Comparison of ENCODE assay signal across 1 cellular context in genomic region chr1:15848929-15849774, GRCh38.
TF ChIP-seq lines count a peak whose summit lies in the region.

No MANE protein-coding gene starts in this region.

TF ChIP-seq in K562, 482 proteins besides CTCF, POLR2A, EP300 and RAD21 (continued from another document and continues in another):
- TF ChIP-seq PKNOX1 (IDR thresholded peaks at IDR 0.05) (no peak; the same call in 1 of the 2 replicates), GATAD2A (IDR thresholded peaks at IDR 0.05) (no peak; the same call in 1 of the 2 replicates), HDGF (IDR thresholded peaks at IDR 0.05) (no peak), POLR2G (IDR thresholded peaks at IDR 0.05; ENCODE audit: low read depth, low read length) (peak; percentile 92), RBM15 (IDR thresholded peaks at IDR 0.05; ENCODE audit: insufficient read depth, low read length) (no peak), CREB3 (tag; conservative IDR thresholded peaks at IDR 0.05; ENCODE audit: low read depth) (no peak), RBM14 (IDR thresholded peaks at IDR 0.05; ENCODE audit: borderline replicate concordance, insufficient read depth, low read depth, low read length) (no peak), ZBTB1 (CRISPR knock-in tag; IDR thresholded peaks at IDR 0.05; ENCODE audit: borderline replicate concordance, low read depth) (0 out of 2 replicates have a peak, but pooled peaks have one; percentile 33), ZNF24 (IDR thresholded peaks at IDR 0.05) (no peak), NFATC3 (IDR thresholded peaks at IDR 0.05) (no peak), DMBX1 (CRISPR knock-in tag; IDR thresholded peaks at IDR 0.05; ENCODE audit: borderline replicate concordance) (no peak), TARDBP (IDR thresholded peaks at IDR 0.05) (peak; percentile 30; the same call in 1 of the 2 replicates), JUN (IDR thresholded peaks at IDR 0.05; ENCODE audit: borderline replicate concordance, low read depth, low read length) (peak; percentile 50; the same call in 1 of the 2 replicates), JUN (CRISPR knock-in tag; IDR thresholded peaks at IDR 0.05; ENCODE audit: borderline replicate concordance) (no peak), HDAC8 (tag; IDR thresholded peaks at IDR 0.05) (no peak), SIRT6 (IDR thresholded peaks at IDR 0.05; ENCODE audit: low read depth, low read length) (peak; percentile 43), FOXJ3 (CRISPR knock-in tag; IDR thresholded peaks at IDR 0.05) (no peak; the same call in 1 of the 2 replicates), ZNF407 (IDR thresholded peaks at IDR 0.05; ENCODE audit: low read depth) (no peak), ZNF184 (CRISPR knock-in tag; IDR thresholded peaks at IDR 0.05) (no peak), HDAC1 (IDR thresholded peaks at IDR 0.05) (no peak), ZMIZ1 (IDR thresholded peaks at IDR 0.05; ENCODE audit: low read depth in 2 of 2, low read length in 2 of 2) (no peak), CREM (IDR thresholded peaks at IDR 0.05; ENCODE audit: low read depth) (peak; percentile 34), MTA3 (IDR thresholded peaks at IDR 0.05; ENCODE audit: borderline replicate concordance) (no peak; the same call in 1 of the 2 replicates), CC2D1A (IDR thresholded peaks at IDR 0.05) (no peak), MEIS2 (IDR thresholded peaks at IDR 0.05; ENCODE audit: partially characterized antibody) (peak; percentile 77), ZKSCAN8 (CRISPR knock-in tag; IDR thresholded peaks at IDR 0.05) (no peak), ZNF282 (CRISPR knock-in tag; IDR thresholded peaks at IDR 0.05) (no peak), CBFB (CRISPR knock-in tag; IDR thresholded peaks at IDR 0.05) (no peak), GTF2A2 (tag; IDR thresholded peaks at IDR 0.05) (no peak), PHF8 (IDR thresholded peaks at IDR 0.05; ENCODE audit: borderline replicate concordance, low read length) (peak; percentile 28; the same call in 1 of the 2 replicates), L3MBTL2 (IDR thresholded peaks at IDR 0.05) (no peak), ILF3 (IDR thresholded peaks at IDR 0.05; ENCODE audit: borderline replicate concordance) (no peak; the same call in 1 of the 2 replicates), BCOR (IDR thresholded peaks at IDR 0.05) (no peak), SAFB (IDR thresholded peaks at IDR 0.05; ENCODE audit: borderline replicate concordance, low read depth, low read length) (peak; percentile 48; the same call in 1 of the 2 replicates), TBL1XR1 (IDR thresholded peaks at IDR 0.05; ENCODE audit: low read length in 2 of 2) (peak; percentile 21 to 67; a peak in 2 of 4 replicates), NCOA2 (IDR thresholded peaks at IDR 0.05; ENCODE audit: partially characterized antibody in 2 of 2) (no peak), SOX6 (IDR thresholded peaks at IDR 0.05) (no peak), LEF1 (IDR thresholded peaks at IDR 0.05) (no peak)
- TF ChIP-seq, protein P1, sequence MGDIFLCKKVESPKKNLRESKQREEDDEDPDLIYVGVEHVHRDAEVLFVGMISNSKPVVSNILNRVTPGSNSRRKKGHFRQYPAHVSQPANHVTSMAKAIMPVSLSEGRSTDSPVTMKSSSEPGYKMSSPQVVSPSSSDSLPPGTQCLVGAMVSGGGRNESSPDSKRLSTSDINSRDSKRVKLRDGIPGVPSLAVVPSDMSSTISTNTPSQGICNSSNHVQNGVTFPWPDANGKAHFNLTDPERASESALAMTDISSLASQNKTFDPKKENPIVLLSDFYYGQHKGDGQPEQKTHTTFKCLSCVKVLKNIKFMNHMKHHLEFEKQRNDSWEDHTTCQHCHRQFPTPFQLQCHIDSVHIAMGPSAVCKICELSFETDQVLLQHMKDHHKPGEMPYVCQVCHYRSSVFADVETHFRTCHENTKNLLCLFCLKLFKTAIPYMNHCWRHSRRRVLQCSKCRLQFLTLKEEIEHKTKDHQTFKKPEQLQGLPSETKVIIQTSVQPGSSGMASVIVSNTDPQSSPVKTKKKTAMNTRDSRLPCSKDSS (IDR thresholded peaks at IDR 0.05; ENCODE audit: low read depth, partially characterized antibody): no peak
- TF ChIP-seq, protein P2, sequence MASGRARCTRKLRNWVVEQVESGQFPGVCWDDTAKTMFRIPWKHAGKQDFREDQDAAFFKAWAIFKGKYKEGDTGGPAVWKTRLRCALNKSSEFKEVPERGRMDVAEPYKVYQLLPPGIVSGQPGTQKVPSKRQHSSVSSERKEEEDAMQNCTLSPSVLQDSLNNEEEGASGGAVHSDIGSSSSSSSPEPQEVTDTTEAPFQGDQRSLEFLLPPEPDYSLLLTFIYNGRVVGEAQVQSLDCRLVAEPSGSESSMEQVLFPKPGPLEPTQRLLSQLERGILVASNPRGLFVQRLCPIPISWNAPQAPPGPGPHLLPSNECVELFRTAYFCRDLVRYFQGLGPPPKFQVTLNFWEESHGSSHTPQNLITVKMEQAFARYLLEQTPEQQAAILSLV (tag; IDR thresholded peaks at IDR 0.05): no peak
- TF ChIP-seq, protein P3, sequence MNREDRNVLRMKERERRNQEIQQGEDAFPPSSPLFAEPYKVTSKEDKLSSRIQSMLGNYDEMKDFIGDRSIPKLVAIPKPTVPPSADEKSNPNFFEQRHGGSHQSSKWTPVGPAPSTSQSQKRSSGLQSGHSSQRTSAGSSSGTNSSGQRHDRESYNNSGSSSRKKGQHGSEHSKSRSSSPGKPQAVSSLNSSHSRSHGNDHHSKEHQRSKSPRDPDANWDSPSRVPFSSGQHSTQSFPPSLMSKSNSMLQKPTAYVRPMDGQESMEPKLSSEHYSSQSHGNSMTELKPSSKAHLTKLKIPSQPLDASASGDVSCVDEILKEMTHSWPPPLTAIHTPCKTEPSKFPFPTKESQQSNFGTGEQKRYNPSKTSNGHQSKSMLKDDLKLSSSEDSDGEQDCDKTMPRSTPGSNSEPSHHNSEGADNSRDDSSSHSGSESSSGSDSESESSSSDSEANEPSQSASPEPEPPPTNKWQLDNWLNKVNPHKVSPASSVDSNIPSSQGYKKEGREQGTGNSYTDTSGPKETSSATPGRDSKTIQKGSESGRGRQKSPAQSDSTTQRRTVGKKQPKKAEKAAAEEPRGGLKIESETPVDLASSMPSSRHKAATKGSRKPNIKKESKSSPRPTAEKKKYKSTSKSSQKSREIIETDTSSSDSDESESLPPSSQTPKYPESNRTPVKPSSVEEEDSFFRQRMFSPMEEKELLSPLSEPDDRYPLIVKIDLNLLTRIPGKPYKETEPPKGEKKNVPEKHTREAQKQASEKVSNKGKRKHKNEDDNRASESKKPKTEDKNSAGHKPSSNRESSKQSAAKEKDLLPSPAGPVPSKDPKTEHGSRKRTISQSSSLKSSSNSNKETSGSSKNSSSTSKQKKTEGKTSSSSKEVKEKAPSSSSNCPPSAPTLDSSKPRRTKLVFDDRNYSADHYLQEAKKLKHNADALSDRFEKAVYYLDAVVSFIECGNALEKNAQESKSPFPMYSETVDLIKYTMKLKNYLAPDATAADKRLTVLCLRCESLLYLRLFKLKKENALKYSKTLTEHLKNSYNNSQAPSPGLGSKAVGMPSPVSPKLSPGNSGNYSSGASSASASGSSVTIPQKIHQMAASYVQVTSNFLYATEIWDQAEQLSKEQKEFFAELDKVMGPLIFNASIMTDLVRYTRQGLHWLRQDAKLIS (CRISPR knock-in tag; IDR thresholded peaks at IDR 0.05): peak; percentile 42; the same call in 1 of the 2 replicates
